ENCODE assay signal across 20 cellular contexts in genomic region chr1:167611983-167612382, GRCh38. TPM values are rescaled to one million over a fixed set of nuclear protein-coding genes. Genes with fewer than 3 reads are reported as not detected.
DNase-seq lines count a peak whose midpoint lies in the region; ATAC-seq and TF ChIP-seq lines count a peak whose summit lies in the region.
"Had no signal": no experiment of that assay in that cellular context is flagged by ENCODE, and none has a peak within 500 bp of the region (broad histone marks: within the 10 kb centered on the region; RNA-seq: fewer than 3 reads in every experiment).

No MANE protein-coding gene starts in this region.

- peak overlapping the region; percentile 60 to 90 (median 71) for H3K4me2 ChIP-seq in BLaER1 treated with 17β-estradiol and CSF1 and Interleukin-3, amounts not matched to agents 10 nM and 100 nM

- peak overlapping the region; percentile 64 to 99 (median 84) for H3K27ac ChIP-seq in BLaER1 treated with 17β-estradiol and CSF1 and Interleukin-3, amounts not matched to agents 10 nM and 100 nM
- peak overlapping the region; percentile 42 for H3K27ac ChIP-seq in HL-60 (replicated peaks)
- H3K27ac ChIP-seq in esophagus squamous epithelium = no peak overlapping the region
- H3K27ac ChIP-seq: C4-2B, GM23248 had no signal

- in situ Hi-C loops in GM13976 (cut with MboI; ENCODE audit: low sequenced_read_pairs, unreplicated experiment) = no loop called here

- H3K27ac Mint-ChIP-seq in dendritic cell treated with granulocyte-macrophage colony-stimulating factor and Interleukin-4, amounts not matched to agents 40 ng/mL and 50 ng/mL, for 4 days = peak overlapping the region; percentile 42

- peak; percentile 9 for ATAC-seq in stimulated activated naive CD8-positive, alpha-beta T cell treated with anti-CD3 and anti-CD28 coated beads, Interleukin-15, Interleukin-2, amounts not matched to agents 100 U/mL and 50 U/mL, for 24 hours

- H3K9me3 ChIP-seq in BLaER1 treated with 17β-estradiol and CSF1 and Interleukin-3, amounts not matched to agents 10 nM and 100 nM (replicated peaks in 1 of 11) = peaks cover 42 to 77% (median 71%) of the 10 kb centered on the region in 11 experiments
- peaks cover 0 to 23% (median 14%) of the 10 kb centered on the region in 3 donors for H3K9me3 ChIP-seq in esophagus squamous epithelium

- H3K4me3 ChIP-seq in BLaER1 treated with 17β-estradiol and CSF1 and Interleukin-3, amounts not matched to agents 10 nM and 100 nM = peak overlapping the region in 1 of 10 experiments; percentile 23; a peak in 1 of 20 replicates
- H3K4me3 ChIP-seq in HL-60 (replicated peaks; ENCODE audit: insufficient read depth, low read length) (no peak overlapping the region), esophagus squamous epithelium (no peak overlapping the region)
- H3K4me3 ChIP-seq: GM23248, HAP-1 had no signal

- no peak overlapping the region for H3K4me3 Mint-ChIP-seq in dendritic cell treated with granulocyte-macrophage colony-stimulating factor and Interleukin-4, amounts not matched to agents 40 ng/mL and 50 ng/mL, for 4 days

- peaks cover 4% of the 10 kb centered on the region for H3K36me3 Mint-ChIP-seq in dendritic cell treated with granulocyte-macrophage colony-stimulating factor and Interleukin-4, amounts not matched to agents 40 ng/mL and 50 ng/mL, for 4 days (ENCODE audit: low read depth)

- no peak for DNase-seq in HL-60 (ENCODE audit: low read depth in 1 of 2, low spot score in 1 of 2)
- no peak for DNase-seq in stimulated activated naive CD8-positive, alpha-beta T cell treated with anti-CD3 and anti-CD28 coated beads, Interleukin-15, Interleukin-2, amounts not matched to agents 100 U/mL and 50 U/mL, for 24 hours
- DNase-seq in esophagus squamous epithelium (lab: John Stamatoyannopoulos, UW) = no peak
- no peak for DNase-seq in GM13976 (ENCODE audit: low spot score)
- no peak for DNase-seq in NCI-H524 (lab: John Stamatoyannopoulos, UW)
- DNase-seq: COR-L47; DMS 273 treated with DMSO at 0.1 percent for 48 hours; GDM1; GM23248; NCI-H1092 treated with DMSO at 0.1 percent for 48 hours; NCI-H1694; NCI-H2081 treated with DMSO at 0.1 percent for 48 hours; NCI-H446 treated with DMSO at 0.1 percent for 48 hours; NK-92 treated with Interleukin-12 subunit alpha and Interleukin-12 subunit beta, amount 100 ng/mL, for 24 hours; Right ventricle myocardium superior had no signal

- WGBS in esophagus squamous epithelium, 2 donors = 86 to 92% methylated on average over 1 of the region's 1 CpG

- intact Hi-C loops in dendritic cell treated with granulocyte-macrophage colony-stimulating factor and Interleukin-4, amounts not matched to agents 40 ng/mL and 50 ng/mL, for 4 days (cut with micrococcal nuclease) = no loop called here
- intact Hi-C loops in esophagus squamous epithelium (cut with DNase I) = no loop called here

- H3K27me3 Mint-ChIP-seq in dendritic cell treated with granulocyte-macrophage colony-stimulating factor and Interleukin-4, amounts not matched to agents 40 ng/mL and 50 ng/mL, for 4 days = no peaks in the 10 kb centered on the region

- H3K27me3 ChIP-seq in BLaER1 treated with 17β-estradiol and CSF1 and Interleukin-3, amounts not matched to agents 10 nM and 100 nM = no peaks in the 10 kb centered on the region
- H3K27me3 ChIP-seq in HL-60 (ENCODE audit: insufficient read depth, poor library complexity, severe bottlenecking) = no peaks in the 10 kb centered on the region
- H3K27me3 ChIP-seq in esophagus squamous epithelium = no peaks in the 10 kb centered on the region

- H3K9ac ChIP-seq in BLaER1 treated with 17β-estradiol and CSF1 and Interleukin-3, amounts not matched to agents 10 nM and 100 nM = peak overlapping the region in 10 of 11 experiments; percentile 10 to 69 (median 51); a peak in 15 of 22 replicates
- H3K9ac ChIP-seq: GM23248 had no signal

- H3K4me1 Mint-ChIP-seq in dendritic cell treated with granulocyte-macrophage colony-stimulating factor and Interleukin-4, amounts not matched to agents 40 ng/mL and 50 ng/mL, for 4 days (ENCODE audit: low read depth) = peaks cover 48% of the 10 kb centered on the region

- no peaks in the 10 kb centered on the region for H4K20me1 ChIP-seq in BLaER1 treated with 17β-estradiol and CSF1 and Interleukin-3, amounts not matched to agents 10 nM and 100 nM

- H3K4me1 ChIP-seq in BLaER1 treated with 17β-estradiol and CSF1 and Interleukin-3, amounts not matched to agents 10 nM and 100 nM = peaks cover 34 to 73% (median 57%) of the 10 kb centered on the region in 10 experiments
- H3K4me1 ChIP-seq in esophagus squamous epithelium = peaks cover 0 to 6% (median 4%) of the 10 kb centered on the region in 3 donors
- H3K4me1 ChIP-seq: HAP-1 had no signal

- TF ChIP-seq CTCF in HL-60 (IDR thresholded peaks at IDR 0.05; ENCODE audit: insufficient read depth, low read length) (no peak), esophagus squamous epithelium (IDR thresholded peaks at IDR 0.05) (no peak), GM13976 (IDR thresholded peaks at IDR 0.05; ENCODE audit: borderline replicate concordance, control extremely low read depth, extremely low read depth, insufficient read depth, missing control alignments) (no peak)

- no peak for TF ChIP-seq POLR2A in esophagus squamous epithelium (IDR thresholded peaks at IDR 0.05)

- peaks cover 0 to 37% (median 13%) of the 10 kb centered on the region in 11 experiments; a peak in 13 of 22 replicates for H3K36me3 ChIP-seq in BLaER1 treated with 17β-estradiol and CSF1 and Interleukin-3, amounts not matched to agents 10 nM and 100 nM
- H3K36me3 ChIP-seq in esophagus squamous epithelium = no peaks in the 10 kb centered on the region
- H3K36me3 ChIP-seq: HAP-1 had no signal

- peaks cover 27% of the 10 kb centered on the region for H3K9me3 Mint-ChIP-seq in dendritic cell treated with granulocyte-macrophage colony-stimulating factor and Interleukin-4, amounts not matched to agents 40 ng/mL and 50 ng/mL, for 4 days

RNA-seq across cellular contexts. Expression of gene RCSD1, which starts 18.0 kb away (rescaled TPM):
- 10 to 100 TPM in 1 of 4 donors, 1 to 10 TPM in 3; 1.2 to 17.7 (median 3.4) TPM for total RNA-seq in esophagus squamous epithelium
- total RNA-seq: A673 had no signal

RNA-seq across cellular contexts. Expression of gene CREG1, which starts 58.4 kb away (rescaled TPM):
- total RNA-seq in esophagus squamous epithelium = 100 to 1,000 TPM; 110 to 203 (median 175) TPM

Comparison
In these comparisons a context has a peak if more than half of its experiments do, and no peak if none do; other contexts are left out.
1. H3K27ac ChIP-seq: peak in BLaER1 treated with 17β-estradiol and CSF1 and Interleukin-3, amounts not matched to agents 10 nM and 100 nM (11 of 11) and HL-60 (single experiment); none in esophagus squamous epithelium (0 of 4).